Comparison of ENCODE assay signal across 8 cellular contexts in the genomic region with DNA sequence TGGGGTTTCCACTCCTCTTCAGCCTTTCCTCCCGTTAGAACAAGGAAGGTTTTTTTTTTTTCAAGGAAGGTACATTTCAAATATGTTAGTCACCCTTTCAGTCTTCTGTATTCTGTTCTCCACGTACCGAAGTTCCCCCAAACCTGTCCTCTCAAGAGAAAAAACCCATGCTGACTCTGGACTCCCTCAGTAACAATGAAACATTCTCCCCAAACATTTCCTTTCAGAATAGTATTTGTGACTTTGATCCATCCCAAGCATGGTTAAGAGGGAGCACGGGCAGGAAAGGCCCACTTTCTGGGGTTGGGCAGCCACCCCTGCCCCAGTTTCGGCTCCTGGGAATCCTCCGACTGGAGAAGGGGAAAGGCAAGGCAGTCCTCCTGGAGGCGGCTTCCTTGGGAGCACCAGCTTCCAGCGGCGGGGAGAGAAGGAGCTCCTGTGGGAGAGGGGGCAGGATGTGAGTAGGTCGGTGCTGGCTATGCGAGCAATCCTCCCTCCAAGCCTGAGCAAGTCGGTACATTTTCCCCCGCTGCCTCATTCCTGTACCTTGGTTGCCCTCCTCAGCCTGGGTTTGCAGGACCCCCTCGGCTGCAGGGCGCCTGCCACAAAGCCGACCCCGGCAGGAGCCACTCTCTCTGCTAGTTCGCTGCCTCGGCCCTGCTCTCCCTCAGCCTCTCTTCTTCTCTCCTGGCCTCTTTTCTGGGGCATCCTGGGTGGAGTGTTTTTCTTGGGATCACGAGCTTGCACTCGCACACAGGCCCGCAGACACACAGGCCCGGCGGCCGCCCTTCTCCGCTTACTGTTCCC. TPM values are rescaled to one million over a fixed set of nuclear protein-coding genes. Genes with fewer than 3 reads are reported as not detected.
DNase-seq lines count a peak whose midpoint lies in the region; ATAC-seq and TF ChIP-seq lines count a peak whose summit lies in the region.

No MANE protein-coding gene starts in this region.

- no peaks in the 10 kb centered on the region for H3K9me2 ChIP-seq in Karpas-422 (replicated peaks; ENCODE audit: insufficient read depth, low read length)

- DNase-seq in A172 (ENCODE audit: low spot score): peak; percentile 25
- DNase-seq in Karpas-422: no peak
- DNase-seq in chondrocyte (ENCODE audit: low spot score): no peak
- no peak for DNase-seq in mesenteric fat pad (ENCODE audit: low spot score)

- H3K9me3 ChIP-seq in Karpas-422 (ENCODE audit: low read length) (no peaks in the 10 kb centered on the region), muscle layer of colon (ENCODE audit: low read length) (no peaks in the 10 kb centered on the region)

- peaks cover 45% of the 10 kb centered on the region for H3K27me3 Mint-ChIP-seq in chondrocyte (ENCODE audit: low read depth)

- H2AFZ ChIP-seq in Karpas-422 (ENCODE audit: low read length): no peak overlapping the region

- TF ChIP-seq CTCF in chondrocyte (IDR thresholded peaks at IDR 0.05): no peak

- H3K36me3 Mint-ChIP-seq in chondrocyte (ENCODE audit: low read depth): peaks cover 20% of the 10 kb centered on the region

- ATAC-seq in GM18511 (IDR thresholded peaks at IDR 0.05; ENCODE audit: unreplicated experiment) (no peak), HG02938 (IDR thresholded peaks at IDR 0.05; ENCODE audit: unreplicated experiment) (no peak), GM21786 (IDR thresholded peaks at IDR 0.05; ENCODE audit: unreplicated experiment) (no peak)

- H3K27me3 ChIP-seq in Karpas-422 (ENCODE audit: low read length) (no peaks in the 10 kb centered on the region), muscle layer of colon (ENCODE audit: control insufficient read depth in 1 of 2, insufficient read depth in 2 of 2, low read length in 2 of 2) (no peaks in the 10 kb centered on the region)

- peak overlapping the region; percentile 96 for H3K4me3 Mint-ChIP-seq in chondrocyte (ENCODE audit: unreplicated experiment)

- H3K4me3 ChIP-seq in Karpas-422 (ENCODE audit: low read length): peak overlapping the region; percentile 85; the same call in 1 of the 2 replicates
- H3K4me3 ChIP-seq in muscle layer of colon (ENCODE audit: low read depth in 1 of 2, low read length in 2 of 2): peak overlapping the region; percentile 38 to 73

- H3K27ac ChIP-seq in Karpas-422 (ENCODE audit: low read length) (peak overlapping the region; percentile 69), muscle layer of colon (ENCODE audit: low read depth, low read length) (peak overlapping the region; percentile 85)

- peak overlapping the region; percentile 99 for H3K27ac Mint-ChIP-seq in chondrocyte (ENCODE audit: unreplicated experiment)

- H3K4me2 ChIP-seq in Karpas-422 (ENCODE audit: low read depth, low read length, poor library complexity, severe bottlenecking): peak overlapping the region; percentile 75

- H4K20me1 ChIP-seq in Karpas-422 (ENCODE audit: insufficient read depth, low read depth, low read length): no peaks in the 10 kb centered on the region

- no peaks in the 10 kb centered on the region for H3K9me3 Mint-ChIP-seq in chondrocyte (ENCODE audit: low read depth)

- H3K9ac ChIP-seq in Karpas-422 (ENCODE audit: low read length) (peak overlapping the region; percentile 84), muscle layer of colon (ENCODE audit: low read length) (peak overlapping the region; percentile 47)

- peaks cover 19% of the 10 kb centered on the region for H3K4me1 ChIP-seq in Karpas-422 (ENCODE audit: low read length)
- peaks cover 31% of the 10 kb centered on the region for H3K4me1 ChIP-seq in muscle layer of colon (ENCODE audit: insufficient read depth, low read length)

- H3K4me1 Mint-ChIP-seq in chondrocyte (ENCODE audit: low read depth): peaks cover 61% of the 10 kb centered on the region

- no peaks in the 10 kb centered on the region for H3K36me3 ChIP-seq in Karpas-422 (ENCODE audit: insufficient read depth, low read length)
- H3K36me3 ChIP-seq in muscle layer of colon (ENCODE audit: insufficient read depth, low read length): no peaks in the 10 kb centered on the region

- peaks cover 15% of the 10 kb centered on the region for H3K79me2 ChIP-seq in Karpas-422 (ENCODE audit: low read length)

RNA-seq across cellular contexts. Expression of a gene that starts 2.1 kb away (rescaled TPM):
- 0.34 TPM in 1 of 2 replicates, not detected in the other for total RNA-seq in A172 (2014; rRNA removed; shearing (Covaris generic))
- 4.1 and 4.4 TPM in 2 replicates for total RNA-seq in Karpas-422 (2014; rRNA removed; shearing (Covaris generic); ENCODE audit: low replicate concordance)
- 2.7 to 2.9 TPM in 2 of 3 replicates, not detected in the other for total RNA-seq in chondrocyte
- 1.3 TPM for total RNA-seq in mesenteric fat pad

RNA-seq across cellular contexts. Expression of a gene that starts 4.6 kb away (rescaled TPM):
- 0.17 TPM in 1 of 2 replicates, not detected in the other for total RNA-seq in A172 (2014; rRNA removed; shearing (Covaris generic))
- 0.41 and 0.47 TPM in 2 replicates for total RNA-seq in Karpas-422 (2014; rRNA removed; shearing (Covaris generic); ENCODE audit: low replicate concordance)
- total RNA-seq in chondrocyte: 8.3 to 10.2 TPM in 2 of 3 replicates, not detected in the other
- 1.2 TPM for total RNA-seq in mesenteric fat pad

RNA-seq across cellular contexts. Expression of a gene that starts 32.7 kb away (rescaled TPM):
- total RNA-seq in A172 (2014; rRNA removed; shearing (Covaris generic)): 2.0 and 3.4 TPM in 2 replicates
- 0.79 TPM in 1 of 2 replicates, not detected in the other for total RNA-seq in Karpas-422 (2014; rRNA removed; shearing (Covaris generic); ENCODE audit: low replicate concordance)
- total RNA-seq in chondrocyte: 0.30 TPM in 1 of 3 replicates, not detected in the others
- 4.0 TPM for total RNA-seq in mesenteric fat pad

RNA-seq across cellular contexts. Expression of a gene that starts 45.6 kb away (rescaled TPM):
- total RNA-seq in A172 (2014; rRNA removed; shearing (Covaris generic)): 0.98 and 1.9 TPM in 2 replicates
- 3.6 and 4.1 TPM in 2 replicates for total RNA-seq in Karpas-422 (2014; rRNA removed; shearing (Covaris generic); ENCODE audit: low replicate concordance)
- total RNA-seq in chondrocyte: not detected in 3 replicates
- 15.3 TPM for total RNA-seq in mesenteric fat pad

RNA-seq across cellular contexts. Expression of a gene that starts 49.7 kb away (rescaled TPM):
- 0.48 TPM in 1 of 2 replicates, not detected in the other for total RNA-seq in A172 (2014; rRNA removed; shearing (Covaris generic))
- total RNA-seq in Karpas-422 (2014; rRNA removed; shearing (Covaris generic); ENCODE audit: low replicate concordance): 3.4 and 8.4 TPM in 2 replicates
- not detected in 3 replicates for total RNA-seq in chondrocyte
- 3.1 TPM for total RNA-seq in mesenteric fat pad
